In the genomic region with DNA sequence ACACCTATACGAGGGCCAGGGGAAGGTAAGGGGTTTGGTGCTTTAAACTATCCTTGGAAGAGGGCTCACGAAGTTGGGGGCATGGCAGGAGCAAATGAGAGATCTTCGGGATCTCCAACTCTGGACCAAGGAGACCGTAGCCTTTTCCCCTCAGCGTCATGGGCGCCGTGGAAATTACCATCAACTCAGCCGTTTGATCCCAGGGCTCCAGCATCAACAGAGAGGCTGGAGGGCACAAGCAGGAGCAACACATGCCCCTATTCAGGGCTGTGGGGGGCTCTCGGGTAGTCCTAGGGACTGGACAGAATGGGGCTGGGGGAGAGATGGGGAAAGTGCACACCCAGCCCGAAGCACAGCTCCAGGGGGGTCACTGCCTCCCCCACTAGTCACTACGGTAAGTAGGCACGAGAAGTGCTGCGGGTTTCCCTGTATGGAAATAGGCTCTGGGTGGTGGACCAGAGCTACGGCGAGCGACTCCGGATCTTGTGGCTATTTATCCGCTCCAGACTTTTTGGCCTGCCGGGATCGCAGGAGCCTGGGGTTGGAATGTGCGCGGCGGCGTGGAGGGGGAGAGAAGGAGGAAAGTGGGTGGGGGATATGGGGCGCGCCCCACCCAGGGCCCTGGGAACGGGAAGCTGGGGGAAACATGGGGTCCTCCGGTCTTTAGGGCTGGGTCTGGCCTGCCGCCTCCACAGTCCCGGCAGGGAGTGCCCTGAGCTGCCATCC, we compare ENCODE assay signal across 8 cellular contexts. TPM values are rescaled to one million over a fixed set of nuclear protein-coding genes. Genes with fewer than 3 reads are reported as not detected.
DNase-seq lines count a peak whose midpoint lies in the region; ATAC-seq and TF ChIP-seq lines count a peak whose summit lies in the region.

No MANE protein-coding gene starts in this region.

- H3K4me3 ChIP-seq in DOHH2 (ENCODE audit: low read length) = peak overlapping the region; percentile 55

- H3K4me2 ChIP-seq in DOHH2 (ENCODE audit: low read length) = peak overlapping the region; percentile 59

- no peaks in the 10 kb centered on the region for H4K20me1 ChIP-seq in DOHH2 (ENCODE audit: control insufficient read depth, insufficient read depth, low read depth, low read length)

- DNase-seq in NCI-H1930 (lab: John Stamatoyannopoulos, UW) (peak; percentile 30 to 46), astrocyte of the hippocampus (ENCODE audit: low read depth, low spot score) (peak; percentile 96), hepatic stellate cell (ENCODE audit: low spot score) (peak; percentile 96), posterior vena cava (ENCODE audit: low spot score) (peak; percentile 93), GM10248 (ENCODE audit: extremely low spot score) (no peak)

- H3F3A ChIP-seq in DOHH2 (ENCODE audit: control insufficient read depth, insufficient read depth) = no peaks in the 10 kb centered on the region

- CTCF ChIA-PET in GM10248 (lab: Yijun Ruan, JAX) = no interaction called here

- H3K27me3 ChIP-seq in DOHH2 (ENCODE audit: control insufficient read depth, low read length) = peaks cover 3% of the 10 kb centered on the region; the same call in 1 of the 2 replicates

- no peaks in the 10 kb centered on the region for H3K9me2 ChIP-seq in DOHH2 (replicated peaks; ENCODE audit: control insufficient read depth, low read length)

- ATAC-seq in HG03025 (IDR thresholded peaks at IDR 0.05; ENCODE audit: low FRiP score, unreplicated experiment) (no peak), GM18909 (IDR thresholded peaks at IDR 0.05; ENCODE audit: poor library complexity, unreplicated experiment) (no peak)

- H3K9me3 ChIP-seq in DOHH2 (ENCODE audit: control insufficient read depth, insufficient read depth, low read length) = no peaks in the 10 kb centered on the region

- H3K79me2 ChIP-seq in DOHH2 (ENCODE audit: control insufficient read depth, low read length) = no peaks in the 10 kb centered on the region

- intact Hi-C loops in posterior vena cava (cut with DNase I) = no loop called here

- H3K4me1 ChIP-seq in DOHH2 (ENCODE audit: control insufficient read depth, low read length) = peaks cover 10% of the 10 kb centered on the region; the same call in 1 of the 2 replicates

- no peak for TF ChIP-seq CTCF in DOHH2 (IDR thresholded peaks at IDR 0.05; ENCODE audit: low read depth, low read length, poor library complexity, severe bottlenecking)
- TF ChIP-seq CTCF in GM10248 (IDR thresholded peaks at IDR 0.05; ENCODE audit: control extremely low read depth, extremely low read depth, low read depth, missing control alignments) = no peak

- no peak overlapping the region for H3K27ac ChIP-seq in DOHH2 (ENCODE audit: low read depth, low read length)

- POLR2A ChIA-PET in GM10248 (lab: Yijun Ruan, JAX) = no interaction called here

- H3K36me3 ChIP-seq in DOHH2 (ENCODE audit: control insufficient read depth, low read length) = no peaks in the 10 kb centered on the region

RNA-seq across cellular contexts. Expression of gene LAMB2, which starts 0.5 kb away (rescaled TPM):
- total RNA-seq in posterior vena cava = 100 to 1,000 TPM; 299 to 503 TPM

RNA-seq across cellular contexts. Expression of gene USP19, which starts 12.8 kb away (rescaled TPM):
- 10 to 100 TPM; 34.1 to 40.4 TPM for total RNA-seq in posterior vena cava

RNA-seq across cellular contexts. Expression of gene QARS1, which starts 28.8 kb away (rescaled TPM):
- total RNA-seq in posterior vena cava = 100 to 1,000 TPM in 1 of 2 donors, 10 to 100 TPM in 1; 99.2 to 137 TPM

RNA-seq across cellular contexts. Expression of gene CCDC71, which starts 32.7 kb away (rescaled TPM):
- total RNA-seq in posterior vena cava = 10 to 100 TPM; 14.1 to 14.3 TPM

RNA-seq across cellular contexts. Expression of gene KLHDC8B, which starts 38.0 kb away (rescaled TPM):
- total RNA-seq in posterior vena cava = 10 to 100 TPM; 29.8 to 31.9 TPM
